In the genomic region with DNA sequence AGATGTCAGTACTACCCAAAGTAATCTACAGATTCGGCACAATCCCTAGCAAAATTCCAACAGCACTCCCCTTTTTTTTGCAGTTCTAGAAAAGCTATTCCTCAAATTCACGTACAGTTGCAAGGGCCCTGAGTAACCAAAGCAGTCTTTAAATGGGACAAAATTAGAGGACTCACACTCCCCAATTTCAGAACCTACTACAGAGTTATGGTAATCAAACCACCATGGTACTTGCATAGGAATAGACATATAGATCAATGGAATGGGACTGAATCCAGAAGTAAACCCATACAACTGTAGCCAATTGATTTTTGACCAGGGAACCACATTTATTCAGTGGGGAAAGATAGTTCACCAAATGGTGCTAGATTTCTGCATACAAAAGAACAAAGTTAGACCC, we compare ENCODE assay signal across 27 cellular contexts.
"Had no signal": no experiment of that assay in that cellular context is flagged by ENCODE, and none has a peak within 500 bp of the region (broad histone marks: within the 10 kb centered on the region; RNA-seq: fewer than 3 reads in every experiment).

No MANE protein-coding gene starts in this region.

- H3K4me1 ChIP-seq: colonic mucosa, esophagus squamous epithelium, gastrocnemius medialis, heart right ventricle, left lung, lower lobe of right lung had no signal

- DNase-seq: colonic mucosa; cortex of kidney; effector CD8-positive, alpha-beta T cell; effector memory CD8-positive, alpha-beta T cell; endodermal cell; erythroblast; esophagus squamous epithelium; foreskin fibroblast; foreskin melanocyte; gastrocnemius medialis; glutamatergic neuron; head of caudate nucleus; heart right ventricle; hippocampal formation; left cardiac atrium; left lung; left ventricle myocardium superior; lower lobe of right lung; mesenchymal stem cell; mucosa of descending colon; naive B cell had no signal

- FAIRE-seq: endometrium, keratinocyte had no signal

- H3K27me3 ChIP-seq: colonic mucosa, esophagus squamous epithelium, gastrocnemius medialis, heart right ventricle, left lung had no signal

- H3K27ac Mint-ChIP-seq: dendritic cell treated with granulocyte-macrophage colony-stimulating factor and Interleukin-4, amounts not matched to agents 40 ng/mL and 50 ng/mL, for 4 days; effector memory CD8-positive, alpha-beta T cell; endodermal cell; mesothelial cell of epicardium had no signal

- ATAC-seq: effector memory CD8-positive, alpha-beta T cell; esophagus mucosa; gastrocnemius medialis; heart right ventricle; left cardiac atrium; left lung; left ventricle myocardium superior; lower lobe of right lung; mucosa of descending colon had no signal

- H3K27me3 Mint-ChIP-seq: dendritic cell treated with granulocyte-macrophage colony-stimulating factor and Interleukin-4, amounts not matched to agents 40 ng/mL and 50 ng/mL, for 4 days; effector memory CD8-positive, alpha-beta T cell; naive B cell had no signal

- H3K36me3 ChIP-seq: colonic mucosa, esophagus squamous epithelium, gastrocnemius medialis, heart right ventricle, left lung, lower lobe of right lung had no signal

- H3K27ac ChIP-seq: colonic mucosa, epithelial cell of prostate, esophagus squamous epithelium, gastrocnemius medialis, heart right ventricle, left lung, lower lobe of right lung had no signal

- H3K4me3 Mint-ChIP-seq: dendritic cell treated with granulocyte-macrophage colony-stimulating factor and Interleukin-4, amounts not matched to agents 40 ng/mL and 50 ng/mL, for 4 days; effector memory CD8-positive, alpha-beta T cell; endodermal cell; mesothelial cell of epicardium had no signal

- H3K4me3 ChIP-seq: colonic mucosa, esophagus squamous epithelium, gastrocnemius medialis, heart right ventricle, left lung, lower lobe of right lung, mucosa of descending colon had no signal

- H3K9me3 ChIP-seq: colonic mucosa, gastrocnemius medialis had no signal

- H3K4me1 Mint-ChIP-seq: mesothelial cell of epicardium, naive B cell had no signal
